ENCODE assay signal across 8 cellular contexts in genomic region chr20:844473-845225, GRCh38.
DNase-seq lines count a peak whose midpoint lies in the region; ATAC-seq and TF ChIP-seq lines count a peak whose summit lies in the region.

No MANE protein-coding gene starts in this region.

- DNase-seq in DMS 273 treated with DMSO at 0.1 percent for 48 hours (lab: John Stamatoyannopoulos, UW), result peak; percentile 79
- DNase-seq in KBM-7, result peak; percentile 49
- DNase-seq in RWPE2 (ENCODE audit: low spot score), result peak; percentile 97
- DNase-seq in activated effector memory CD4-positive, alpha-beta T cell treated with anti-CD3 and anti-CD28 coated beads, Interleukin-2, amount 50 U/mL, for 16 hours, result peak; percentile 96
- peak; percentile 90 to 96 for DNase-seq in foreskin fibroblast
- DNase-seq in stimulated activated naive CD8-positive, alpha-beta T cell treated with anti-CD3 and anti-CD28 coated beads, Interleukin-15, amount 100 ng/mL, for 72 hours, result peak; percentile 72 to 85

- in situ Hi-C loops in KBM-7 (cut with MboI; ENCODE audit: low pct_unique_long_range_greater_than_20kb, low sequenced_read_pairs), result no loop called here

- no peak for TF ChIP-seq CTCF in RWPE2 (IDR thresholded peaks at IDR 0.05; ENCODE audit: poor library complexity, severe bottlenecking)
- no peak for TF ChIP-seq CTCF in foreskin fibroblast (IDR thresholded peaks at IDR 0.05; ENCODE audit: low read depth, low read length)

- H3K4me3 Mint-ChIP-seq in stimulated activated naive CD8-positive, alpha-beta T cell treated with anti-CD3 and anti-CD28 coated beads, Interleukin-15, amount 100 ng/mL, for 72 hours, result peak overlapping the region; percentile 92 to 95

- no peaks in the 10 kb centered on the region for H3K9me3 Mint-ChIP-seq in stimulated activated naive CD8-positive, alpha-beta T cell treated with anti-CD3 and anti-CD28 coated beads, Interleukin-15, amount 100 ng/mL, for 72 hours

- H3K4me1 ChIP-seq in RWPE2 (ENCODE audit: insufficient read depth, poor library complexity, severe bottlenecking) (peaks cover 28% of the 10 kb centered on the region), neuron (ENCODE audit: insufficient read depth, low read length) (peaks cover 18% of the 10 kb centered on the region)

- H3K27me3 Mint-ChIP-seq in stimulated activated naive CD8-positive, alpha-beta T cell treated with anti-CD3 and anti-CD28 coated beads, Interleukin-15, amount 100 ng/mL, for 72 hours, result no peaks in the 10 kb centered on the region

- H3K9me3 ChIP-seq in RWPE2 (ENCODE audit: severe bottlenecking) (no peaks in the 10 kb centered on the region), neuron (ENCODE audit: low read length) (no peaks in the 10 kb centered on the region)

- H3K27me3 ChIP-seq in RWPE2 (ENCODE audit: insufficient read depth, poor library complexity, severe bottlenecking) (no peaks in the 10 kb centered on the region), neuron (ENCODE audit: insufficient read depth, low read length) (no peaks in the 10 kb centered on the region)

- H3K4me3 ChIP-seq in RWPE2 (ENCODE audit: severe bottlenecking), result peak overlapping the region; percentile 20
- H3K4me3 ChIP-seq in foreskin fibroblast (ENCODE audit: low read depth in 1 of 2, low read length in 2 of 2), result peak overlapping the region; percentile 41 to 49
- peak overlapping the region; percentile 36 for H3K4me3 ChIP-seq in neuron (ENCODE audit: low read length)

- peaks cover 82% of the 10 kb centered on the region for H3K4me1 Mint-ChIP-seq in stimulated activated naive CD8-positive, alpha-beta T cell treated with anti-CD3 and anti-CD28 coated beads, Interleukin-15, amount 100 ng/mL, for 72 hours

- H3K27ac ChIP-seq in RWPE2 (ENCODE audit: poor library complexity, severe bottlenecking), result peak overlapping the region; percentile 88

- peak overlapping the region in 1 of 2 donors; percentile 89 for H3K27ac Mint-ChIP-seq in stimulated activated naive CD8-positive, alpha-beta T cell treated with anti-CD3 and anti-CD28 coated beads, Interleukin-15, amount 100 ng/mL, for 72 hours

- H2AFZ ChIP-seq in neuron (ENCODE audit: low read depth, low read length), result peak overlapping the region; percentile 88

- H3K36me3 ChIP-seq in RWPE2 (ENCODE audit: low read depth), result peaks cover 22% of the 10 kb centered on the region
- no peaks in the 10 kb centered on the region for H3K36me3 ChIP-seq in neuron (ENCODE audit: insufficient read depth, low read length)

- ATAC-seq in GM21576 (IDR thresholded peaks at IDR 0.05; ENCODE audit: unreplicated experiment) (peak; percentile 94), RWPE2 (ENCODE audit: low read depth) (peak; percentile 94)
- peak; percentile 91 for ATAC-seq in stimulated activated naive CD8-positive, alpha-beta T cell treated with anti-CD3 and anti-CD28 coated beads, Interleukin-15, amount 100 ng/mL, for 72 hours

Comparison
In these comparisons a context has a peak if more than half of its experiments do, and no peak if none do; other contexts are left out.
1. Peak in every context shown above with its lines: DNase-seq, ATAC-seq, H3K4me3 ChIP-seq and H3K27ac ChIP-seq.